1 cellular context compared by ENCODE assay signal in the genomic region with DNA sequence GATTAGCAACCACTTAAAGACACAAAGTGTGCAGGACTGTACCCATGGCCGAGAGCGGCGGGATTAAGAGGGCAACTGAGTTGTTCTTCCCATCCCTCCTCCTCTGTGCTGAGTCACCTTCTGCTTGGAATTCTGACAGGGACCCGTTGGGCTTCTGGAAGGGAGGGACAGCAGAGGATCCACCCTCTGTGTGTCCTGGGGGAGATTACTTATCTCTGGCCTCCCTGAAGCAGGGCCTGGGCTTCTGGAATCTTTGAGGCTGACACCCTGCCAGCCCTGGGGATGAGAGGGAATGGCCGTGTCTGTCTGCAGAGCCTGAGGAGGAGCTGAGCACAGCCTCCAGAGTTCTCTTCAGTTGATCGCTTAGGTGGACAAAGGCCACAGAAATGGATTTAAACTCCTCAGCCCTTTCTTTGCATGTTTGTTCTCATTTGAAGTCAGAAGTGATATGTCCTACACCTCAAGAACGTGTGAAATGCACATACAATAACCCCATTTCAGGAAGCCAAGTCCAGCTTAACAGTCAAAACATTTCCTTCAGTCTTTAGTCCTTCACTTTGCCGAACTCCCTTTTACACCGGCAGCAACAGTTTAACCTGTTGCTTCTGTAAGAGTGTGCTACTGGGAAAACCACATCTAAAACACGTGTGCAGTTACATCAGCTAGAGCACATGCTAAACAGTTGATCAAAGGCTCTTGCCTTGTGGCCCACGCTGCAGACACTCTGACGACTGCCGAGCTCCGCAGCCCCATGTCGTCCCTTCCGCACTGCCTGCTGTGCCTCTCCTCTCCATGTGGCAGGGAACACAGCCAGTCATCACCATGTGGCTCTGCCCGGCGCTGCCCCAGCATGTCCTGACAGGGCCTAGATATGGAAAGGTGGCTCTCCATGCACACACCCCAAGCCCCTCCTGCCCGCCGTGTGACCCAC.
TF ChIP-seq lines count a peak whose summit lies in the region.

No MANE protein-coding gene starts in this region.

TF ChIP-seq in K562, 482 proteins besides CTCF, POLR2A, EP300 and RAD21 (continued from another document and continues in another):
- TF ChIP-seq, protein P1, sequence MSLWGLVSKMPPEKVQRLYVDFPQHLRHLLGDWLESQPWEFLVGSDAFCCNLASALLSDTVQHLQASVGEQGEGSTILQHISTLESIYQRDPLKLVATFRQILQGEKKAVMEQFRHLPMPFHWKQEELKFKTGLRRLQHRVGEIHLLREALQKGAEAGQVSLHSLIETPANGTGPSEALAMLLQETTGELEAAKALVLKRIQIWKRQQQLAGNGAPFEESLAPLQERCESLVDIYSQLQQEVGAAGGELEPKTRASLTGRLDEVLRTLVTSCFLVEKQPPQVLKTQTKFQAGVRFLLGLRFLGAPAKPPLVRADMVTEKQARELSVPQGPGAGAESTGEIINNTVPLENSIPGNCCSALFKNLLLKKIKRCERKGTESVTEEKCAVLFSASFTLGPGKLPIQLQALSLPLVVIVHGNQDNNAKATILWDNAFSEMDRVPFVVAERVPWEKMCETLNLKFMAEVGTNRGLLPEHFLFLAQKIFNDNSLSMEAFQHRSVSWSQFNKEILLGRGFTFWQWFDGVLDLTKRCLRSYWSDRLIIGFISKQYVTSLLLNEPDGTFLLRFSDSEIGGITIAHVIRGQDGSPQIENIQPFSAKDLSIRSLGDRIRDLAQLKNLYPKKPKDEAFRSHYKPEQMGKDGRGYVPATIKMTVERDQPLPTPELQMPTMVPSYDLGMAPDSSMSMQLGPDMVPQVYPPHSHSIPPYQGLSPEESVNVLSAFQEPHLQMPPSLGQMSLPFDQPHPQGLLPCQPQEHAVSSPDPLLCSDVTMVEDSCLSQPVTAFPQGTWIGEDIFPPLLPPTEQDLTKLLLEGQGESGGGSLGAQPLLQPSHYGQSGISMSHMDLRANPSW (CRISPR knock-in tag; IDR thresholded peaks at IDR 0.05), result no peak
- TF ChIP-seq CHD1 (IDR thresholded peaks at IDR 0.05; ENCODE audit: low read length) (no peak), CREM (IDR thresholded peaks at IDR 0.05; ENCODE audit: low read depth) (no peak; the same call in 1 of the 2 replicates), ZZZ3 (IDR thresholded peaks at IDR 0.05) (no peak), FOS (IDR thresholded peaks at IDR 0.05; ENCODE audit: extremely low read depth, insufficient read length) (no peak), RFX5 (IDR thresholded peaks at IDR 0.05; ENCODE audit: low read depth, low read length) (no peak), YBX1 (IDR thresholded peaks at IDR 0.05) (no peak), PML (IDR thresholded peaks at IDR 0.05; ENCODE audit: low read length) (no peak), CCNT2 (IDR thresholded peaks at IDR 0.05; ENCODE audit: borderline replicate concordance, extremely low read depth, insufficient read length, low read depth, low read length) (peak; percentile 66), ZNF583 (CRISPR knock-in tag; IDR thresholded peaks at IDR 0.05) (peak; percentile 86), XRCC4 (IDR thresholded peaks at IDR 0.05; ENCODE audit: extremely low read depth, insufficient read depth, insufficient read length) (no peak), CBFA2T3 (IDR thresholded peaks at IDR 0.05) (peak; percentile 90), ZNF311 (CRISPR knock-in tag; IDR thresholded peaks at IDR 0.05) (peak; percentile 83), ILF3 (IDR thresholded peaks at IDR 0.05; ENCODE audit: borderline replicate concordance) (no peak), SRSF1 (IDR thresholded peaks at IDR 0.05; ENCODE audit: low read depth, low read length) (no peak), RBM25 (IDR thresholded peaks at IDR 0.05; ENCODE audit: low read depth, low read length, severe bottlenecking) (no peak), XRCC3 (IDR thresholded peaks at IDR 0.05) (no peak), HSF4 (CRISPR knock-in tag; IDR thresholded peaks at IDR 0.05; ENCODE audit: borderline replicate concordance) (peak; percentile 84; the same call in 1 of the 2 replicates), ARNT (IDR thresholded peaks at IDR 0.05) (no peak), ZNF217 (CRISPR knock-in tag; IDR thresholded peaks at IDR 0.05) (no peak), BRD4 (IDR thresholded peaks at IDR 0.05) (no peak), RCOR1 (IDR thresholded peaks at IDR 0.05; ENCODE audit: borderline replicate concordance in 1 of 2, low read depth in 2 of 2, low read length in 2 of 2) (peak in 1 of 2 experiments; percentile 60; a peak in 1 of 4 replicates)
- TF ChIP-seq, protein P2, sequence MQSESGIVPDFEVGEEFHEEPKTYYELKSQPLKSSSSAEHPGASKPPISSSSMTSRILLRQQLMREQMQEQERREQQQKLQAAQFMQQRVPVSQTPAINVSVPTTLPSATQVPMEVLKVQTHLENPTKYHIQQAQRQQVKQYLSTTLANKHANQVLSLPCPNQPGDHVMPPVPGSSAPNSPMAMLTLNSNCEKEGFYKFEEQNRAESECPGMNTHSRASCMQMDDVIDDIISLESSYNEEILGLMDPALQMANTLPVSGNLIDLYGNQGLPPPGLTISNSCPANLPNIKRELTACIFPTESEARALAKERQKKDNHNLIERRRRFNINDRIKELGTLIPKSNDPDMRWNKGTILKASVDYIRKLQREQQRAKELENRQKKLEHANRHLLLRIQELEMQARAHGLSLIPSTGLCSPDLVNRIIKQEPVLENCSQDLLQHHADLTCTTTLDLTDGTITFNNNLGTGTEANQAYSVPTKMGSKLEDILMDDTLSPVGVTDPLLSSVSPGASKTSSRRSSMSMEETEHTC (IDR thresholded peaks at IDR 0.05), result no peak
- TF ChIP-seq, protein P3, sequence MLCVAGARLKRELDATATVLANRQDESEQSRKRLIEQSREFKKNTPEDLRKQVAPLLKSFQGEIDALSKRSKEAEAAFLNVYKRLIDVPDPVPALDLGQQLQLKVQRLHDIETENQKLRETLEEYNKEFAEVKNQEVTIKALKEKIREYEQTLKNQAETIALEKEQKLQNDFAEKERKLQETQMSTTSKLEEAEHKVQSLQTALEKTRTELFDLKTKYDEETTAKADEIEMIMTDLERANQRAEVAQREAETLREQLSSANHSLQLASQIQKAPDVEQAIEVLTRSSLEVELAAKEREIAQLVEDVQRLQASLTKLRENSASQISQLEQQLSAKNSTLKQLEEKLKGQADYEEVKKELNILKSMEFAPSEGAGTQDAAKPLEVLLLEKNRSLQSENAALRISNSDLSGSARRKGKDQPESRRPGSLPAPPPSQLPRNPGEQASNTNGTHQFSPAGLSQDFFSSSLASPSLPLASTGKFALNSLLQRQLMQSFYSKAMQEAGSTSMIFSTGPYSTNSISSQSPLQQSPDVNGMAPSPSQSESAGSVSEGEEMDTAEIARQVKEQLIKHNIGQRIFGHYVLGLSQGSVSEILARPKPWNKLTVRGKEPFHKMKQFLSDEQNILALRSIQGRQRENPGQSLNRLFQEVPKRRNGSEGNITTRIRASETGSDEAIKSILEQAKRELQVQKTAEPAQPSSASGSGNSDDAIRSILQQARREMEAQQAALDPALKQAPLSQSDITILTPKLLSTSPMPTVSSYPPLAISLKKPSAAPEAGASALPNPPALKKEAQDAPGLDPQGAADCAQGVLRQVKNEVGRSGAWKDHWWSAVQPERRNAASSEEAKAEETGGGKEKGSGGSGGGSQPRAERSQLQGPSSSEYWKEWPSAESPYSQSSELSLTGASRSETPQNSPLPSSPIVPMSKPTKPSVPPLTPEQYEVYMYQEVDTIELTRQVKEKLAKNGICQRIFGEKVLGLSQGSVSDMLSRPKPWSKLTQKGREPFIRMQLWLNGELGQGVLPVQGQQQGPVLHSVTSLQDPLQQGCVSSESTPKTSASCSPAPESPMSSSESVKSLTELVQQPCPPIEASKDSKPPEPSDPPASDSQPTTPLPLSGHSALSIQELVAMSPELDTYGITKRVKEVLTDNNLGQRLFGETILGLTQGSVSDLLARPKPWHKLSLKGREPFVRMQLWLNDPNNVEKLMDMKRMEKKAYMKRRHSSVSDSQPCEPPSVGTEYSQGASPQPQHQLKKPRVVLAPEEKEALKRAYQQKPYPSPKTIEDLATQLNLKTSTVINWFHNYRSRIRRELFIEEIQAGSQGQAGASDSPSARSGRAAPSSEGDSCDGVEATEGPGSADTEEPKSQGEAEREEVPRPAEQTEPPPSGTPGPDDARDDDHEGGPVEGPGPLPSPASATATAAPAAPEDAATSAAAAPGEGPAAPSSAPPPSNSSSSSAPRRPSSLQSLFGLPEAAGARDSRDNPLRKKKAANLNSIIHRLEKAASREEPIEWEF (CRISPR knock-in tag; IDR thresholded peaks at IDR 0.05), result no peak
- TF ChIP-seq, protein P4, sequence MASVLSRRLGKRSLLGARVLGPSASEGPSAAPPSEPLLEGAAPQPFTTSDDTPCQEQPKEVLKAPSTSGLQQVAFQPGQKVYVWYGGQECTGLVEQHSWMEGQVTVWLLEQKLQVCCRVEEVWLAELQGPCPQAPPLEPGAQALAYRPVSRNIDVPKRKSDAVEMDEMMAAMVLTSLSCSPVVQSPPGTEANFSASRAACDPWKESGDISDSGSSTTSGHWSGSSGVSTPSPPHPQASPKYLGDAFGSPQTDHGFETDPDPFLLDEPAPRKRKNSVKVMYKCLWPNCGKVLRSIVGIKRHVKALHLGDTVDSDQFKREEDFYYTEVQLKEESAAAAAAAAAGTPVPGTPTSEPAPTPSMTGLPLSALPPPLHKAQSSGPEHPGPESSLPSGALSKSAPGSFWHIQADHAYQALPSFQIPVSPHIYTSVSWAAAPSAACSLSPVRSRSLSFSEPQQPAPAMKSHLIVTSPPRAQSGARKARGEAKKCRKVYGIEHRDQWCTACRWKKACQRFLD (CRISPR knock-in tag; IDR thresholded peaks at IDR 0.05), result peak; percentile 91
- TF ChIP-seq, protein P5, sequence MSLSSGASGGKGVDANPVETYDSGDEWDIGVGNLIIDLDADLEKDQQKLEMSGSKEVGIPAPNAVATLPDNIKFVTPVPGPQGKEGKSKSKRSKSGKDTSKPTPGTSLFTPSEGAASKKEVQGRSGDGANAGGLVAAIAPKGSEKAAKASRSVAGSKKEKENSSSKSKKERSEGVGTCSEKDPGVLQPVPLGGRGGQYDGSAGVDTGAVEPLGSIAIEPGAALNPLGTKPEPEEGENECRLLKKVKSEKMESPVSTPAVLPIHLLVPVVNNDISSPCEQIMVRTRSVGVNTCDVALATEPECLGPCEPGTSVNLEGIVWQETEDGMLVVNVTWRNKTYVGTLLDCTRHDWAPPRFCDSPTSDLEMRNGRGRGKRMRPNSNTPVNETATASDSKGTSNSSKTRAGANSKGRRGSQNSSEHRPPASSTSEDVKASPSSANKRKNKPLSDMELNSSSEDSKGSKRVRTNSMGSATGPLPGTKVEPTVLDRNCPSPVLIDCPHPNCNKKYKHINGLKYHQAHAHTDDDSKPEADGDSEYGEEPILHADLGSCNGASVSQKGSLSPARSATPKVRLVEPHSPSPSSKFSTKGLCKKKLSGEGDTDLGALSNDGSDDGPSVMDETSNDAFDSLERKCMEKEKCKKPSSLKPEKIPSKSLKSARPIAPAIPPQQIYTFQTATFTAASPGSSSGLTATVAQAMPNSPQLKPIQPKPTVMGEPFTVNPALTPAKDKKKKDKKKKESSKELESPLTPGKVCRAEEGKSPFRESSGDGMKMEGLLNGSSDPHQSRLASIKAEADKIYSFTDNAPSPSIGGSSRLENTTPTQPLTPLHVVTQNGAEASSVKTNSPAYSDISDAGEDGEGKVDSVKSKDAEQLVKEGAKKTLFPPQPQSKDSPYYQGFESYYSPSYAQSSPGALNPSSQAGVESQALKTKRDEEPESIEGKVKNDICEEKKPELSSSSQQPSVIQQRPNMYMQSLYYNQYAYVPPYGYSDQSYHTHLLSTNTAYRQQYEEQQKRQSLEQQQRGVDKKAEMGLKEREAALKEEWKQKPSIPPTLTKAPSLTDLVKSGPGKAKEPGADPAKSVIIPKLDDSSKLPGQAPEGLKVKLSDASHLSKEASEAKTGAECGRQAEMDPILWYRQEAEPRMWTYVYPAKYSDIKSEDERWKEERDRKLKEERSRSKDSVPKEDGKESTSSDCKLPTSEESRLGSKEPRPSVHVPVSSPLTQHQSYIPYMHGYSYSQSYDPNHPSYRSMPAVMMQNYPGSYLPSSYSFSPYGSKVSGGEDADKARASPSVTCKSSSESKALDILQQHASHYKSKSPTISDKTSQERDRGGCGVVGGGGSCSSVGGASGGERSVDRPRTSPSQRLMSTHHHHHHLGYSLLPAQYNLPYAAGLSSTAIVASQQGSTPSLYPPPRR (CRISPR knock-in tag; IDR thresholded peaks at IDR 0.05; ENCODE audit: borderline replicate concordance), result no peak
- TF ChIP-seq, protein P6, sequence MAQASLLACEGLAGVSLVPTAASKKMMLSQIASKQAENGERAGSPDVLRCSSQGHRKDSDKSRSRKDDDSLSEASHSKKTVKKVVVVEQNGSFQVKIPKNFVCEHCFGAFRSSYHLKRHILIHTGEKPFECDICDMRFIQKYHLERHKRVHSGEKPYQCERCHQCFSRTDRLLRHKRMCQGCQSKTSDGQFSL (CRISPR knock-in tag; IDR thresholded peaks at IDR 0.05), result no peak
- TF ChIP-seq, protein P6 (tag; IDR thresholded peaks at IDR 0.05), result peak in 1 of 2 experiments; percentile 58; a peak in 2 of 4 replicates
- TF ChIP-seq, protein P7, sequence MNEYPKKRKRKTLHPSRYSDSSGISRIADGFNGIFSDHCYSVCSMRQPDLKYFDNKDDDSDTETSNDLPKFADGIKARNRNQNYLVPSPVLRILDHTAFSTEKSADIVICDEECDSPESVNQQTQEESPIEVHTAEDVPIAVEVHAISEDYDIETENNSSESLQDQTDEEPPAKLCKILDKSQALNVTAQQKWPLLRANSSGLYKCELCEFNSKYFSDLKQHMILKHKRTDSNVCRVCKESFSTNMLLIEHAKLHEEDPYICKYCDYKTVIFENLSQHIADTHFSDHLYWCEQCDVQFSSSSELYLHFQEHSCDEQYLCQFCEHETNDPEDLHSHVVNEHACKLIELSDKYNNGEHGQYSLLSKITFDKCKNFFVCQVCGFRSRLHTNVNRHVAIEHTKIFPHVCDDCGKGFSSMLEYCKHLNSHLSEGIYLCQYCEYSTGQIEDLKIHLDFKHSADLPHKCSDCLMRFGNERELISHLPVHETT (CRISPR knock-in tag; conservative IDR thresholded peaks at IDR 0.05 in 1 of 2, IDR thresholded peaks at IDR 0.05 in 1 of 2), result 0 out of 4 replicates have a peak, but pooled peaks of 1 of the 2 experiments have one; percentile 13
- TF ChIP-seq, protein P8, sequence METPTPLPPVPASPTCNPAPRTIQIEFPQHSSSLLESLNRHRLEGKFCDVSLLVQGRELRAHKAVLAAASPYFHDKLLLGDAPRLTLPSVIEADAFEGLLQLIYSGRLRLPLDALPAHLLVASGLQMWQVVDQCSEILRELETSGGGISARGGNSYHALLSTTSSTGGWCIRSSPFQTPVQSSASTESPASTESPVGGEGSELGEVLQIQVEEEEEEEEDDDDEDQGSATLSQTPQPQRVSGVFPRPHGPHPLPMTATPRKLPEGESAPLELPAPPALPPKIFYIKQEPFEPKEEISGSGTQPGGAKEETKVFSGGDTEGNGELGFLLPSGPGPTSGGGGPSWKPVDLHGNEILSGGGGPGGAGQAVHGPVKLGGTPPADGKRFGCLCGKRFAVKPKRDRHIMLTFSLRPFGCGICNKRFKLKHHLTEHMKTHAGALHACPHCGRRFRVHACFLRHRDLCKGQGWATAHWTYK (CRISPR knock-in tag; IDR thresholded peaks at IDR 0.05), result peak; percentile 74
- TF ChIP-seq, protein P9, sequence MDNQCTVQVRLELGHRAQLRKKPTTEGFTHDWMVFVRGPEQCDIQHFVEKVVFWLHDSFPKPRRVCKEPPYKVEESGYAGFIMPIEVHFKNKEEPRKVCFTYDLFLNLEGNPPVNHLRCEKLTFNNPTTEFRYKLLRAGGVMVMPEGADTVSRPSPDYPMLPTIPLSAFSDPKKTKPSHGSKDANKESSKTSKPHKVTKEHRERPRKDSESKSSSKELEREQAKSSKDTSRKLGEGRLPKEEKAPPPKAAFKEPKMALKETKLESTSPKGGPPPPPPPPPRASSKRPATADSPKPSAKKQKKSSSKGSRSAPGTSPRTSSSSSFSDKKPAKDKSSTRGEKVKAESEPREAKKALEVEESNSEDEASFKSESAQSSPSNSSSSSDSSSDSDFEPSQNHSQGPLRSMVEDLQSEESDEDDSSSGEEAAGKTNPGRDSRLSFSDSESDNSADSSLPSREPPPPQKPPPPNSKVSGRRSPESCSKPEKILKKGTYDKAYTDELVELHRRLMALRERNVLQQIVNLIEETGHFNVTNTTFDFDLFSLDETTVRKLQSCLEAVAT (IDR thresholded peaks at IDR 0.05), result 0 out of 4 replicates have a peak, but pooled peaks of 1 of the 2 experiments have one; percentile 24
